ENCODE assay signal across 3 cellular contexts in genomic region chr3:47340866-47341265, GRCh38.
"Had no signal": no experiment of that assay in that cellular context is flagged by ENCODE, and none has a peak within 500 bp of the region (broad histone marks: within the 10 kb centered on the region; RNA-seq: fewer than 3 reads in every experiment).

No MANE protein-coding gene starts in this region.

- DNase-seq: GDM1, GF-D8 had no signal

- ATAC-seq: GM12878 had no signal

- H3K4me3 ChIP-seq: GM12878 had no signal
